In genomic region chr3:141462176-141462859, GRCh38 we compare ENCODE assay signal across 23 cellular contexts. TPM values are rescaled to one million over a fixed set of nuclear protein-coding genes. Genes with fewer than 3 reads are reported as not detected.
A peak's percentile ranks its signal among the peaks of the same experiment; 100 is the strongest.
DNase-seq lines count a peak whose midpoint lies in the region; ATAC-seq and TF ChIP-seq lines count a peak whose summit lies in the region.
"Had no signal": no experiment of that assay in that cellular context is flagged by ENCODE, and none has a peak within 500 bp of the region (broad histone marks: within the 10 kb centered on the region; RNA-seq: fewer than 3 reads in every experiment).

No MANE protein-coding gene starts in this region.

- peaks cover 45% of the 10 kb centered on the region for H3K4me1 Mint-ChIP-seq in neural crest cell

- no peaks in the 10 kb centered on the region for H3K27me3 Mint-ChIP-seq in neural crest cell (ENCODE audit: low read depth)

- in situ Hi-C loops in GM13976 (cut with MboI; ENCODE audit: low sequenced_read_pairs, unreplicated experiment): loop anchor here (5.0 to 25.0 kb wide), 2 partner anchors 105 to 425 kb away; partner anchors contain the start of gene ATP1B3

- DNase-seq in NCI-H1417 (lab: John Stamatoyannopoulos, UW): peak; percentile 28 to 78 (median 35)
- DNase-seq in NCI-H1417 treated with DMSO at 0.1 percent for 48 hours (lab: John Stamatoyannopoulos, UW): no peak
- DNase-seq in GM13976 (ENCODE audit: low spot score): peak; percentile 44
- DNase-seq in NCI-H748 (lab: John Stamatoyannopoulos, UW; ENCODE audit: unreplicated experiment): peak; percentile 75
- no peak for DNase-seq in neural crest cell (ENCODE audit: low read depth, low spot score)
- no peak for DNase-seq in COLO829 (ENCODE audit: low spot score)
- DNase-seq in NAMALWA (ENCODE audit: low spot score): no peak
- no peak for DNase-seq in stimulated activated naive CD8-positive, alpha-beta T cell treated with anti-CD3 and anti-CD28 coated beads, Interleukin-15, Interleukin-2, amounts not matched to agents 100 U/mL and 50 U/mL, for 24 hours
- DNase-seq: activated naive CD4-positive, alpha-beta T cell; activated T-cell treated with anti-CD3 and anti-CD28 coated beads, Interleukin-2, amount 50 U/mL, for 4 hours; CD8-positive, alpha-beta T cell; effector CD4-positive, alpha-beta T cell; kidney; NCI-H1105 treated with DMSO at 0.1 percent for 48 hours; NCI-H2227 treated with DMSO at 0.1 percent for 48 hours; Peyer's patch; SJCRH30; stimulated activated CD4-positive, alpha-beta T cell treated with anti-CD3 and anti-CD28 coated beads, Interleukin-4, amount 100 ng/mL, for 4 hours; T-helper 1 cell; transverse colon had no signal

- H3K9me3 Mint-ChIP-seq in neural crest cell: peaks cover 17% of the 10 kb centered on the region

- peak overlapping the region; percentile 50 for H3K27ac Mint-ChIP-seq in neural crest cell (ENCODE audit: unreplicated experiment)
- H3K27ac Mint-ChIP-seq: brain; CD8-positive, alpha-beta T cell had no signal

- ATAC-seq in stimulated activated naive CD8-positive, alpha-beta T cell treated with anti-CD3 and anti-CD28 coated beads, Interleukin-15, Interleukin-2, amounts not matched to agents 100 U/mL and 50 U/mL, for 24 hours: no peak
- ATAC-seq: activated T-cell treated with anti-CD3 and anti-CD28 coated beads, Interleukin-2, amount 50 U/mL, for 4 hours; CD8-positive, alpha-beta T cell; HCT116; sciatic nerve had no signal

- TF ChIP-seq CTCF in GM13976 (IDR thresholded peaks at IDR 0.05; ENCODE audit: borderline replicate concordance, control extremely low read depth, extremely low read depth, insufficient read depth, missing control alignments): no peak
- TF ChIP-seq CTCF in neural crest cell (conservative IDR thresholded peaks at IDR 0.05): no peak

- H3K36me3 Mint-ChIP-seq in neural crest cell (ENCODE audit: low read depth): peaks cover 2% of the 10 kb centered on the region
- H3K36me3 Mint-ChIP-seq: brain; CD8-positive, alpha-beta T cell had no signal

- no peak overlapping the region for H3K4me3 Mint-ChIP-seq in neural crest cell
- H3K4me3 Mint-ChIP-seq: activated T-cell treated with anti-CD3 and anti-CD28 coated beads, Interleukin-2, amount 50 U/mL, for 4 hours; brain; CD8-positive, alpha-beta T cell had no signal

RNA-seq across cellular contexts. Expression of gene RASA2, which starts 24.5 kb away (rescaled TPM):
- total RNA-seq in neural crest cell: 19.2 and 21.4 TPM in 2 replicates

Comparison
In these comparisons a context has a peak if more than half of its experiments do, and no peak if none do; other contexts are left out.
1. DNase-seq: peak in NCI-H1417 (3 of 3), GM13976 (single experiment) and NCI-H748 (single experiment); none in NCI-H1417 treated with DMSO at 0.1 percent for 48 hours (single experiment), neural crest cell (single experiment), COLO829 (single experiment), NAMALWA (single experiment) and stimulated activated naive CD8-positive, alpha-beta T cell treated with anti-CD3 and anti-CD28 coated beads, Interleukin-15, Interleukin-2, amounts not matched to agents 100 U/mL and 50 U/mL, for 24 hours (single experiment).